16 cellular contexts compared by ENCODE assay signal in genomic region chr15:61036121-61036520, GRCh38.
"Had no signal": no experiment of that assay in that cellular context is flagged by ENCODE, and none has a peak within 500 bp of the region (broad histone marks: within the 10 kb centered on the region; RNA-seq: fewer than 3 reads in every experiment).

No MANE protein-coding gene starts in this region.

- H3K4me3 Mint-ChIP-seq: activated CD8-positive, alpha-beta memory T cell treated with anti-CD3 and anti-CD28 coated beads, Interleukin-2, amount 10 ng/mL, durations not matched to agents 7 days and 5 days; activated T-cell treated with anti-CD3 and anti-CD28 coated beads, Interleukin-2, amount 50 U/mL, for 24 hours; stimulated activated naive CD8-positive, alpha-beta T cell treated with anti-CD3 and anti-CD28 coated beads, Interleukin-15, Interleukin-2, amounts not matched to agents 100 ng/mL and 50 ng/mL, for 24 hours had no signal

- H3K27ac Mint-ChIP-seq: activated CD8-positive, alpha-beta memory T cell treated with anti-CD3 and anti-CD28 coated beads, Interleukin-2, amount 10 ng/mL, durations not matched to agents 7 days and 5 days; activated naive CD4-positive, alpha-beta T cell treated with anti-CD3 and anti-CD28 coated beads, Interleukin-2, amount 50 U/mL, for 72 hours; activated T-cell treated with anti-CD3 and anti-CD28 coated beads, Interleukin-2, amount 50 U/mL, for 24 hours; stimulated activated naive CD8-positive, alpha-beta T cell treated with anti-CD3 and anti-CD28 coated beads, Interleukin-15, Interleukin-2, amounts not matched to agents 100 ng/mL and 50 ng/mL, for 24 hours had no signal

- ATAC-seq: activated CD8-positive, alpha-beta memory T cell treated with anti-CD3 and anti-CD28 coated beads, Interleukin-2, amount 10 ng/mL, durations not matched to agents 7 days and 5 days; activated naive CD4-positive, alpha-beta T cell treated with anti-CD3 and anti-CD28 coated beads, Interleukin-2, amount 50 U/mL, for 72 hours; foreskin keratinocyte; heart right ventricle; left lung had no signal

- H3K36me3 Mint-ChIP-seq: activated CD8-positive, alpha-beta memory T cell treated with anti-CD3 and anti-CD28 coated beads, Interleukin-2, amount 10 ng/mL, durations not matched to agents 7 days and 5 days; activated naive CD4-positive, alpha-beta T cell treated with anti-CD3 and anti-CD28 coated beads, Interleukin-2, amount 50 U/mL, for 72 hours had no signal

- DNase-seq: activated CD4-positive, alpha-beta T cell treated with anti-CD3 and anti-CD28 coated beads, Interleukin-2, amount 50 U/mL, for 48 hours; activated CD8-positive, alpha-beta memory T cell treated with anti-CD3 and anti-CD28 coated beads, Interleukin-2, amount 10 ng/mL, durations not matched to agents 7 days and 5 days; activated effector memory CD4-positive, alpha-beta T cell treated with Interleukin-2 at 50 U/mL for 16 hours; activated T-cell treated with anti-CD3 and anti-CD28 coated beads, Interleukin-2, amount 50 U/mL, for 24 hours; amniotic stem cell; brain microvascular endothelial cell; dermis blood vessel endothelial cell; foreskin keratinocyte; heart right ventricle; left lung; mesenchymal stem cell; stimulated activated CD4-positive, alpha-beta T cell treated with anti-CD3 and anti-CD28 coated beads, Interleukin-4, amount 100 ng/mL, for 1 hour; stimulated activated CD8-positive, alpha-beta memory T cell treated with anti-CD3 and anti-CD28 coated beads, Interleukin-4, amount 100 ng/mL, for 48 hours; T-helper 2 cell had no signal

- H3K4me1 Mint-ChIP-seq: activated CD8-positive, alpha-beta memory T cell treated with anti-CD3 and anti-CD28 coated beads, Interleukin-2, amount 10 ng/mL, durations not matched to agents 7 days and 5 days had no signal

- H3K9me3 Mint-ChIP-seq: activated naive CD4-positive, alpha-beta T cell treated with anti-CD3 and anti-CD28 coated beads, Interleukin-2, amount 50 U/mL, for 72 hours; activated T-cell treated with anti-CD3 and anti-CD28 coated beads, Interleukin-2, amount 50 U/mL, for 24 hours; stimulated activated naive CD8-positive, alpha-beta T cell treated with anti-CD3 and anti-CD28 coated beads, Interleukin-15, Interleukin-2, amounts not matched to agents 100 ng/mL and 50 ng/mL, for 24 hours had no signal
